ENCODE assay signal across 10 cellular contexts in the genomic region with DNA sequence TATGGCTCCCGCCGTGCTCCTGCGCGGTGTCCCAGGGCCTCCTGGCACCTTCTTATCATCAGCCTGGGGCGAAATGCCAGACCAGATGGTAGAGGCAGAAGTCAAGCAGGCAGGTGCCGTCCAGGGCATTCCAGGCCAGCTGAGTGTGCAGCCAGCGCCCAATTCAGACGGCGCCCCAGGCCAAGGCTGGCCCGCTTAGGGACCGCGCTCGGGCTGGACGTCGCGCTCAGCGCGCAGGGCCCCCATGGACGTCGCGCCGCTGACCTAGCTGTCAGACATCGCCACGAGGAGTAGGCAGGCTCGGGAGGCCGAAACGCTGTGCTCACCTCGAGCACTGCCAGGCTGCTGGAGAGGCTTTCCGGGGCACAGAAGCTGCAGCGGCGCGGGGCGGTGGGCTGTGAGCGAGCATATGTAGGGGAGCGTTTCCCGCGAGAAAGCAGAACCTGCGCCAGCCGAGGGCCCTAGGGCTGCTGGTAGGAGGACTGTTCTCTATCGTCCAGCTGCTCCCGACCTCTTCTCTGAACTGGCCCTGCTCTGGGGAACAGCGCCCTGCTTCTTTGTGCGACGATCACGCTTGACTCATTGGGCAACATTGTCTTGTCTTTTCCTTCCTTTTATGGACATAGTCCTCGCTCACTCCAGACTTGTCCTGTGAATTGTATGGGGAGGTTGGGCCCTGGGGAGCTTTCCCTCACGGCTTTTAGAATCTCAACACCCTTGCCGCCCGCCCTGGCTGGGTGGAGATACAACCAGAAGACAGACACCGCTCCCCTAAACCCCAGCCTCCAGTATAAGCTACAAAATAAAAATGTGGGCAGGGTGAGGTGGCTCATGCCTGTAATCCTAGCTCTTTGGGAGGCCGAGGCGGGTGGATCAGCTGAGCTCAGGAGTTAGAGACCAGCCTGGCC. TPM values are rescaled to one million over a fixed set of nuclear protein-coding genes. Genes with fewer than 3 reads are reported as not detected.
DNase-seq lines count a peak whose midpoint lies in the region; ATAC-seq and TF ChIP-seq lines count a peak whose summit lies in the region.
"Had no signal": no experiment of that assay in that cellular context is flagged by ENCODE, and none has a peak within 500 bp of the region (broad histone marks: within the 10 kb centered on the region; RNA-seq: fewer than 3 reads in every experiment).

No MANE protein-coding gene starts in this region.

- no peak overlapping the region for H3K27ac Mint-ChIP-seq in activated CD4-positive, alpha-beta memory T cell treated with anti-CD3 and anti-CD28 coated beads for 36 hours

- no peaks in the 10 kb centered on the region for H3K79me2 ChIP-seq in osteoblast (ENCODE audit: insufficient read depth, low read length)

- intact Hi-C loops in activated CD4-positive, alpha-beta memory T cell treated with anti-CD3 and anti-CD28 coated beads for 36 hours (cut with micrococcal nuclease), result loop anchor here (2.0 kb wide), 2 partner anchors 29 to 499 kb away; no protein-coding TSS in a partner anchor

- no peak overlapping the region for H3K27ac ChIP-seq in osteoblast (ENCODE audit: low read depth, low read length)

- DNase-seq in G401 (ENCODE audit: low spot score), result peak; percentile 90
- DNase-seq in NT2/D1 (ENCODE audit: low read depth, low spot score), result no peak
- DNase-seq in foreskin fibroblast, result peak; percentile 23 to 48
- DNase-seq in osteoblast (ENCODE audit: insufficient read length, low spot score, missing footprints), result peak; percentile 85
- no peak for DNase-seq in activated CD4-positive, alpha-beta memory T cell treated with anti-CD3 and anti-CD28 coated beads for 36 hours
- DNase-seq in activated CD4-positive, alpha-beta T cell treated with anti-CD3 and anti-CD28 coated beads, Interleukin-2, amount 50 U/mL, for 1 hour, result no peak
- no peak for DNase-seq in dedifferentiated amniotic fluid mesenchymal stem cell (ENCODE audit: extremely low spot score)
- DNase-seq: activated naive CD4-positive, alpha-beta T cell; occipital lobe had no signal

- H3K4me3 Mint-ChIP-seq in activated CD4-positive, alpha-beta memory T cell treated with anti-CD3 and anti-CD28 coated beads for 36 hours, result no peak overlapping the region

- peak overlapping the region; percentile 32 for H3K4me3 ChIP-seq in NT2/D1 (ENCODE audit: insufficient read length, low read depth)
- H3K4me3 ChIP-seq in foreskin fibroblast (ENCODE audit: low read depth in 1 of 2, low read length in 2 of 2), result no peak overlapping the region
- H3K4me3 ChIP-seq in osteoblast (ENCODE audit: insufficient read depth, low read length), result no peak overlapping the region

- POLR2A ChIA-PET in activated CD4-positive, alpha-beta memory T cell treated with anti-CD3 and anti-CD28 coated beads for 36 hours (lab: Charles Lee), result interaction anchor here (0.5 kb wide), 1 partner anchor 58 kb away, joined by 3 read pairs; no protein-coding TSS in a partner anchor

- peaks cover 2% of the 10 kb centered on the region for H4K20me1 ChIP-seq in osteoblast (ENCODE audit: insufficient read depth, low read length)

- H2AFZ ChIP-seq in osteoblast (ENCODE audit: low read length), result peak overlapping the region; percentile 44

- H3K9me3 Mint-ChIP-seq in activated CD4-positive, alpha-beta memory T cell treated with anti-CD3 and anti-CD28 coated beads for 36 hours, result no peaks in the 10 kb centered on the region

- in situ Hi-C loops in G401 (cut with HindIII; ENCODE audit: low sequenced_read_pairs), result no loop called here

- H3K4me1 ChIP-seq in NT2/D1 (ENCODE audit: insufficient read depth, insufficient read length) (peaks cover 14% of the 10 kb centered on the region), osteoblast (ENCODE audit: insufficient read depth, low read length) (peaks cover 12% of the 10 kb centered on the region)

- H3K27me3 Mint-ChIP-seq in activated CD4-positive, alpha-beta memory T cell treated with anti-CD3 and anti-CD28 coated beads for 36 hours, result peaks cover 73% of the 10 kb centered on the region

- H3K36me3 Mint-ChIP-seq in activated CD4-positive, alpha-beta memory T cell treated with anti-CD3 and anti-CD28 coated beads for 36 hours, result no peaks in the 10 kb centered on the region

- H3K27me3 ChIP-seq in NT2/D1 (ENCODE audit: insufficient read depth, insufficient read length) (peaks cover 69% of the 10 kb centered on the region), osteoblast (ENCODE audit: insufficient read depth, low read length) (peaks cover 65% of the 10 kb centered on the region)

- H3K9me3 ChIP-seq in NT2/D1 (ENCODE audit: insufficient read depth, low read length), result no peaks in the 10 kb centered on the region
- H3K9me3 ChIP-seq in osteoblast (ENCODE audit: low read depth, low read length), result no peaks in the 10 kb centered on the region

- H3K9ac ChIP-seq in NT2/D1 (ENCODE audit: insufficient read length, low read depth), result peak overlapping the region; percentile 58

- H3K4me1 Mint-ChIP-seq in activated CD4-positive, alpha-beta memory T cell treated with anti-CD3 and anti-CD28 coated beads for 36 hours (ENCODE audit: low read depth), result peaks cover 23% of the 10 kb centered on the region

- peak overlapping the region; percentile 90 for H3K4me2 ChIP-seq in osteoblast (ENCODE audit: insufficient read depth, low read length)

- no peak for ATAC-seq in GM19467 (IDR thresholded peaks at IDR 0.05; ENCODE audit: unreplicated experiment)

- H3K36me3 ChIP-seq in NT2/D1 (ENCODE audit: insufficient read depth, insufficient read length, low read length) (no peaks in the 10 kb centered on the region), osteoblast (ENCODE audit: insufficient read depth, low read length) (no peaks in the 10 kb centered on the region)

- no peak for TF ChIP-seq CTCF in foreskin fibroblast (IDR thresholded peaks at IDR 0.05; ENCODE audit: low read depth, low read length)
- no peak for TF ChIP-seq CTCF in osteoblast (IDR thresholded peaks at IDR 0.05; ENCODE audit: extremely low read depth, low read depth, low read length)

- CTCF ChIA-PET in activated CD4-positive, alpha-beta memory T cell treated with anti-CD3 and anti-CD28 coated beads for 36 hours (lab: Charles Lee), result interaction anchor here (0.7 to 4.5 kb wide), 16 partner anchors 9 to 432 kb away, joined by 3 to 35 read pairs (median 4); partner anchors contain the start of genes CA4 and CHCT1

RNA-seq across cellular contexts. Expression of gene CA4, which starts 8.4 kb away (rescaled TPM):
- not detected in 2 replicates for total RNA-seq in G401 (2014; rRNA removed; shearing (Covaris generic))
- total RNA-seq in osteoblast, result not detected in 2 replicates
- total RNA-seq in activated CD4-positive, alpha-beta memory T cell treated with anti-CD3 and anti-CD28 coated beads for 36 hours, result not detected

Comparison
In these comparisons a context has a peak if more than half of its experiments do, and no peak if none do; other contexts are left out.
1. DNase-seq: peak in G401 (single experiment), foreskin fibroblast (2 of 2) and osteoblast (single experiment); none in NT2/D1 (single experiment), activated CD4-positive, alpha-beta memory T cell treated with anti-CD3 and anti-CD28 coated beads for 36 hours (single experiment), activated CD4-positive, alpha-beta T cell treated with anti-CD3 and anti-CD28 coated beads, Interleukin-2, amount 50 U/mL, for 1 hour (single experiment) and dedifferentiated amniotic fluid mesenchymal stem cell (single experiment).